In the genomic region with DNA sequence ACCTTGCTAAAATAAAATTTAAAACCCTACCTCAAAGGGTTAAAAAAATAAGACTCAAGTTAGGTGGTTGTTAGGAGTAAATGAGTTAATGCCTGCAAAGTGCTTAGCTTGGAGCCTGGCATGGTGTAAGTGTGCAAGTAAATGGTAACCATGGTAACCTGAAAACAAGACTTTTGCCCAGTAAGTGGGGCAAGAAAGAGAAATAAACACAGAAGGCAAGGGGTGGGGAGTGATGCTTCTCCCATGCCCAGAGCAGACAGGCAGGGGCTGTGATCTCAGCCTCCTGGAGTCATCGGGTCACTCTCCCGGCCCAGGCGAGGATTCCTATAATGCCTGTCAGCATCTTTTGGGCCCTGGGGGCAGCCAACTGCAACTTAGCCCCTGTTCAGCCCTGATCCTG, we compare ENCODE assay signal across 33 cellular contexts. TPM values are rescaled to one million over a fixed set of nuclear protein-coding genes. Genes with fewer than 3 reads are reported as not detected.
DNase-seq lines count a peak whose midpoint lies in the region; ATAC-seq and TF ChIP-seq lines count a peak whose summit lies in the region.
"Had no signal": no experiment of that assay in that cellular context is flagged by ENCODE, and none has a peak within 500 bp of the region (broad histone marks: within the 10 kb centered on the region; RNA-seq: fewer than 3 reads in every experiment).

No MANE protein-coding gene starts in this region.

- no peak overlapping the region for H3K4me3 Mint-ChIP-seq in activated naive CD8-positive, alpha-beta T cell treated with anti-CD3 and anti-CD28 coated beads for 36 hours
- H3K4me3 Mint-ChIP-seq: activated naive CD8-positive, alpha-beta T cell treated with anti-CD3 and anti-CD28 coated beads, Interleukin-2, amount 10 ng/mL, durations not matched to agents 7 days and 5 days; stimulated activated memory B cell treated with anti-CD40 and anti-IgM and Interleukin-4, amounts not matched to agents 10 μg/mL and 1 μg/mL and 100 μg/mL, for 72 hours; type B pancreatic cell had no signal

- H3K27ac Mint-ChIP-seq in activated naive CD8-positive, alpha-beta T cell treated with anti-CD3 and anti-CD28 coated beads for 36 hours = no peak overlapping the region
- H3K27ac Mint-ChIP-seq: activated naive CD8-positive, alpha-beta T cell treated with anti-CD3 and anti-CD28 coated beads, Interleukin-2, amount 10 ng/mL, durations not matched to agents 7 days and 5 days; stimulated activated memory B cell treated with anti-CD40 and anti-IgM and Interleukin-4, amounts not matched to agents 10 μg/mL and 1 μg/mL and 100 μg/mL, for 72 hours; type B pancreatic cell had no signal

- no peaks in the 10 kb centered on the region for H3K4me1 ChIP-seq in adipocyte (ENCODE audit: control insufficient read depth, insufficient read depth, low read length)
- H3K4me1 ChIP-seq: prostate gland had no signal

- TF ChIP-seq CTCF in RWPE1 (conservative IDR thresholded peaks at IDR 0.05; ENCODE audit: low read depth) = no peak

- peaks cover 51% of the 10 kb centered on the region for H3K27me3 ChIP-seq in adipocyte (replicated peaks; ENCODE audit: control insufficient read depth, insufficient read depth, low read length)

- no peaks in the 10 kb centered on the region for H3K36me3 ChIP-seq in adipocyte (ENCODE audit: control insufficient read depth, insufficient read depth, low read length, severe bottlenecking)
- H3K36me3 ChIP-seq: neutrophil, prostate gland, WERI-Rb-1 had no signal

- H3K4me1 Mint-ChIP-seq in activated naive CD8-positive, alpha-beta T cell treated with anti-CD3 and anti-CD28 coated beads for 36 hours = peaks cover 4% of the 10 kb centered on the region
- H3K4me1 Mint-ChIP-seq: activated naive CD8-positive, alpha-beta T cell treated with anti-CD3 and anti-CD28 coated beads, Interleukin-2, amount 10 ng/mL, durations not matched to agents 7 days and 5 days; stimulated activated memory B cell treated with anti-CD40 and anti-IgM and Interleukin-4, amounts not matched to agents 10 μg/mL and 1 μg/mL and 100 μg/mL, for 72 hours had no signal

- intact Hi-C loops in sciatic nerve (cut with DNase I) = no loop called here

- peaks cover 2% of the 10 kb centered on the region for H3K9me3 Mint-ChIP-seq in activated naive CD8-positive, alpha-beta T cell treated with anti-CD3 and anti-CD28 coated beads for 36 hours
- H3K9me3 Mint-ChIP-seq: activated naive CD8-positive, alpha-beta T cell treated with anti-CD3 and anti-CD28 coated beads, Interleukin-2, amount 10 ng/mL, durations not matched to agents 7 days and 5 days; type B pancreatic cell had no signal

- H3K27me3 Mint-ChIP-seq in activated naive CD8-positive, alpha-beta T cell treated with anti-CD3 and anti-CD28 coated beads for 36 hours = peaks cover 50% of the 10 kb centered on the region

- POLR2A ChIA-PET in RWPE1 (lab: Yijun Ruan, JAX; ENCODE audit: low non-redundant PET) = interaction anchor here (0.7 kb wide), 1 partner anchor 8 kb away, joined by 5 read pairs; no protein-coding TSS in a partner anchor

- H3K36me3 Mint-ChIP-seq in activated naive CD8-positive, alpha-beta T cell treated with anti-CD3 and anti-CD28 coated beads for 36 hours = no peaks in the 10 kb centered on the region
- H3K36me3 Mint-ChIP-seq: activated naive CD8-positive, alpha-beta T cell treated with anti-CD3 and anti-CD28 coated beads, Interleukin-2, amount 10 ng/mL, durations not matched to agents 7 days and 5 days; stimulated activated memory B cell treated with anti-CD40 and anti-IgM and Interleukin-4, amounts not matched to agents 10 μg/mL and 1 μg/mL and 100 μg/mL, for 72 hours; type B pancreatic cell had no signal

- DNase-seq in Ammon's horn (ENCODE audit: low spot score) (peak; percentile 57), ELF-1 (ENCODE audit: low read depth, low spot score) (peak; percentile 53), adipocyte (ENCODE audit: low read depth) (peak; percentile 11), medulla oblongata (ENCODE audit: extremely low spot score) (peak; percentile 49), RWPE1 (ENCODE audit: low spot score) (no peak), sciatic nerve (ENCODE audit: low spot score) (no peak)
- DNase-seq in activated CD4-positive, CD25-positive, alpha-beta regulatory T cell (lab: John Stamatoyannopoulos, UW) = no peak
- DNase-seq in activated naive CD8-positive, alpha-beta T cell treated with anti-CD3 and anti-CD28 coated beads for 36 hours = no peak
- DNase-seq: activated CD4-positive, alpha-beta T cell treated with anti-CD3 and anti-CD28 coated beads for 48 hours; activated effector memory CD4-positive, alpha-beta T cell treated with Interleukin-2 at 50 U/mL for 16 hours; activated naive CD8-positive, alpha-beta T cell treated with anti-CD3 and anti-CD28 coated beads, Interleukin-2, amount 10 ng/mL, durations not matched to agents 7 days and 5 days; DMS153; effector CD8-positive, alpha-beta T cell; Kasumi-1; left cardiac atrium; mesenchymal stem cell; NCI-H1048; NCI-H1694 treated with DMSO at 0.1 percent for 48 hours; NCI-H2171 treated with DMSO at 0.1 percent for 48 hours; NCI-H526; PC-9; SIG-M5; stimulated activated CD4-positive, alpha-beta T cell treated with anti-CD3 and anti-CD28 coated beads, Interleukin-15, amount 100 ng/mL, for 24 hours; WERI-Rb-1 had no signal

- no peak overlapping the region for H3K4me3 ChIP-seq in adipocyte (ENCODE audit: low read length)
- H3K4me3 ChIP-seq: coronary artery, PC-9, prostate gland had no signal

- no peak overlapping the region for H3K9ac ChIP-seq in adipocyte (ENCODE audit: low read length)

- H3K27ac ChIP-seq in RWPE1 = no peak overlapping the region
- H3K27ac ChIP-seq: coronary artery, neutrophil, PC-9, prostate gland, WERI-Rb-1 had no signal

- CTCF ChIA-PET in RWPE1 (lab: Yijun Ruan, JAX) = interaction anchor here (0.6 kb wide), 1 partner anchor 1718 kb away, joined by 5 read pairs; no protein-coding TSS in a partner anchor

- ATAC-seq in sciatic nerve = no peak
- ATAC-seq: stimulated activated memory B cell treated with anti-CD40 and anti-IgM and Interleukin-4, amounts not matched to agents 10 μg/mL and 1 μg/mL and 100 μg/mL, for 72 hours had no signal

- H3K9me3 ChIP-seq in adipocyte (ENCODE audit: control insufficient read depth, low read length) = peaks cover 5% of the 10 kb centered on the region
- H3K9me3 ChIP-seq: neutrophil, prostate gland had no signal

RNA-seq across cellular contexts. Expression of gene SLC32A1, which starts 59.2 kb away (rescaled TPM):
- not detected for total RNA-seq in activated naive CD8-positive, alpha-beta T cell treated with anti-CD3 and anti-CD28 coated beads for 36 hours
- total RNA-seq in sciatic nerve = not detected
- total RNA-seq: activated naive CD8-positive, alpha-beta T cell treated with anti-CD3 and anti-CD28 coated beads, Interleukin-2, amount 10 ng/mL, durations not matched to agents 7 days and 5 days; astrocyte; cardiac septum; epithelial cell of proximal tubule; left cardiac atrium; myocyte; PC-9; prostate gland had no signal

Comparison
In these comparisons a context has a peak if more than half of its experiments do, and no peak if none do; other contexts are left out.
1. DNase-seq: peak in Ammon's horn (single experiment), ELF-1 (single experiment), adipocyte (single experiment) and medulla oblongata (single experiment); none in activated CD4-positive, CD25-positive, alpha-beta regulatory T cell (0 of 4), activated naive CD8-positive, alpha-beta T cell treated with anti-CD3 and anti-CD28 coated beads for 36 hours (single experiment), RWPE1 (single experiment) and sciatic nerve (single experiment).